Comparison of ENCODE assay signal across 1 cellular context in genomic region chr4:75036046-75036445, GRCh38.
TF ChIP-seq lines count a peak whose summit lies in the region.

No MANE protein-coding gene starts in this region.

TF ChIP-seq in GM12878, 131 proteins besides CTCF, POLR2A, EP300 and RAD21 (continued from another document):
- TF ChIP-seq ATF2 (IDR thresholded peaks at IDR 0.05; ENCODE audit: low read length) = 0 out of 2 replicates have a peak, but pooled peaks have one; percentile 20
- TF ChIP-seq TAF1 (IDR thresholded peaks at IDR 0.05; ENCODE audit: borderline replicate concordance, low read depth, low read length) = no peak
- no peak for TF ChIP-seq EZH2 (IDR thresholded peaks at IDR 0.05; ENCODE audit: borderline replicate concordance, control insufficient read depth, low read depth, low read length)
- no peak for TF ChIP-seq KDM1A (IDR thresholded peaks at IDR 0.05; ENCODE audit: borderline replicate concordance)
- no peak for TF ChIP-seq POLR2AphosphoS2 (IDR thresholded peaks at IDR 0.05; ENCODE audit: low read depth, low read length)
- no peak for TF ChIP-seq IRF5 (IDR thresholded peaks at IDR 0.05; ENCODE audit: borderline replicate concordance)
- TF ChIP-seq MTA3 (IDR thresholded peaks at IDR 0.05; ENCODE audit: borderline replicate concordance, low read length) = no peak
- TF ChIP-seq GATAD2B (conservative IDR thresholded peaks at IDR 0.05; ENCODE audit: low read depth) = no peak
- no peak for TF ChIP-seq NR2C2 (IDR thresholded peaks at IDR 0.05; ENCODE audit: borderline replicate concordance, control insufficient read depth, insufficient read length, low read depth)
- TF ChIP-seq PRDM15 (CRISPR knock-in tag; IDR thresholded peaks at IDR 0.05) = no peak
